ENCODE assay signal across 7 cellular contexts in the genomic region with DNA sequence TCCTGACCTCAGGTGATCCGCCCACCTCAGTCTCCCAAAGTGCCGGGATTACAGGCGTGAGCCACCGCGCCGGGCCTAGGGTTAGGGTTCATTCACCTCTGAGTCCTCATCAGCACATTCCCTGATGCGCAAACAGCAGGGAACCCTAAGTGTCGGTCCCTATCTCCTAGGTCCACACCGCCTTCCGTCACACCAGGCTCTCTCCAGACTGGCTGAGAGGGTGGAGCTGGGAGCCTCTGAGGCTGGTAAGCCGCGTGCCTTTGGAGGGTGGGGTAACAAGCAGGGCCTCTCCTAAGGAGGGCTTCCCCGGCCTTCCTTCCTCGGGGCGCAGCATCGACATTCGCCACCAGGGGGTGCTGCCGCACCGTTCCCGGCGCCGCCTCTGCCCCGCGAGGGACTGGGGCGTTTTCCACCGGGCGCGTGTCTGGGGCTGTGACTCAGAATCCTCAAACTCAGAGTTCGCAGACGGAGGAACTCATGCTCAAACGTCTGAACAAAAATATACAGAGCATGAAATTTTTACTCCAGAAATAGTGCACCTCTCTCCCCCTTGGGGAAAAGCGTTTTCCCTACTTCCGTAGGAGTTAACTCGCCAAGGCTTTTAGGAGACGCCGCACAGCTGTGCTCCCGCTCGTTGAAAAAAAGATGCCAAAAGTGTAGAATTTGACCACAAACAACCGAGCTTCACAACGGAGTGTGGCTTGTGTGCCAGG.
DNase-seq lines count a peak whose midpoint lies in the region; ATAC-seq and TF ChIP-seq lines count a peak whose summit lies in the region.

No MANE protein-coding gene starts in this region.

- peak overlapping the region; percentile 53 for H3K4me3 Mint-ChIP-seq in WTC11

- H3K4me1 Mint-ChIP-seq in WTC11 = peaks cover 16% of the 10 kb centered on the region

- in situ Hi-C loops in GM13976 (cut with MboI; ENCODE audit: low sequenced_read_pairs, unreplicated experiment) = no loop called here

- TF ChIP-seq POLR2A in spleen (IDR thresholded peaks at IDR 0.05) = no peak

- no peak overlapping the region for H3K27ac Mint-ChIP-seq in WTC11

- peaks cover 8 to 13% (median 11%) of the 10 kb centered on the region in 6 donors for H3K4me1 ChIP-seq in spleen

- 13 to 16% (median 14%) methylated on average over 31 to 40 of the region's 40 CpGs for whole genome bisulfite sequencing in spleen, 5 donors

- H3K27me3 ChIP-seq in spleen (replicated peaks in 1 of 7) = peaks cover 0 to 83% (median 9%) of the 10 kb centered on the region in 7 donors

- intact Hi-C loops in spleen (cut with DNase I; ENCODE audit: low total_unique reads) = no loop called here

- no peaks in the 10 kb centered on the region for H3K9me3 ChIP-seq in spleen

- no peak overlapping the region for H3K27ac ChIP-seq in spleen

- H3K27me3 Mint-ChIP-seq in WTC11 (ENCODE audit: low read depth) = peaks cover 64% of the 10 kb centered on the region

- DNase-seq in GM13976 (ENCODE audit: low spot score) (peak; percentile 89), NCI-H2171 (lab: John Stamatoyannopoulos, UW) (peak; percentile 58), WTC11 (ENCODE audit: low spot score) (peak; percentile 90), cardiac fibroblast (ENCODE audit: low read depth in 2 of 2) (peak; percentile 91 to 96), inferior parietal cortex (ENCODE audit: extremely low spot score) (peak; percentile 84), spleen (peak; percentile 94)

- POLR2A ChIA-PET in WTC11 (lab: Charles Lee) = interaction anchor here (0.6 to 1.0 kb wide), 2 partner anchors 133 to 184 kb away, joined by 3 read pairs; no protein-coding TSS in a partner anchor

- peak; percentile 95 for TF ChIP-seq CTCF in GM13976 (IDR thresholded peaks at IDR 0.05; ENCODE audit: borderline replicate concordance, control extremely low read depth, extremely low read depth, insufficient read depth, missing control alignments)
- peak; percentile 94 for TF ChIP-seq CTCF in WTC11 (IDR thresholded peaks at IDR 0.05)
- peak; percentile 97 for TF ChIP-seq CTCF in cardiac fibroblast (IDR thresholded peaks at IDR 0.05; ENCODE audit: low read depth, low read length)
- TF ChIP-seq CTCF in spleen (IDR thresholded peaks at IDR 0.05 in 8 of 11, conservative IDR thresholded peaks at IDR 0.05 in 3 of 11) = peak; percentile 77 to 98 (median 95)

- H3K9me3 Mint-ChIP-seq in WTC11 = no peaks in the 10 kb centered on the region

- peak; percentile 91 for ATAC-seq in HG02678 (IDR thresholded peaks at IDR 0.05; ENCODE audit: unreplicated experiment)
- peak; percentile 92 for ATAC-seq in WTC11

- H3K4me3 ChIP-seq in cardiac fibroblast (replicated peaks in 1 of 2; ENCODE audit: low read depth in 2 of 2, low read length in 2 of 2) (peak overlapping the region; percentile 0 to 10), spleen (peak overlapping the region in 4 of 8 donors; percentile 1 to 46 (median 21))

- H3K36me3 Mint-ChIP-seq in WTC11 = no peaks in the 10 kb centered on the region

- CTCF ChIA-PET in WTC11 (lab: Charles Lee) = interaction anchor here (0.5 to 4.8 kb wide), 45 partner anchors 8 to 754 kb away, joined by 3 to 46 read pairs (median 4); a partner anchor contains a TSS

- H3K36me3 ChIP-seq in spleen = no peaks in the 10 kb centered on the region

TF ChIP-seq in WTC11, 78 proteins besides CTCF, POLR2A, EP300 and RAD21 (continues in another document):
- TF ChIP-seq, protein P1, sequence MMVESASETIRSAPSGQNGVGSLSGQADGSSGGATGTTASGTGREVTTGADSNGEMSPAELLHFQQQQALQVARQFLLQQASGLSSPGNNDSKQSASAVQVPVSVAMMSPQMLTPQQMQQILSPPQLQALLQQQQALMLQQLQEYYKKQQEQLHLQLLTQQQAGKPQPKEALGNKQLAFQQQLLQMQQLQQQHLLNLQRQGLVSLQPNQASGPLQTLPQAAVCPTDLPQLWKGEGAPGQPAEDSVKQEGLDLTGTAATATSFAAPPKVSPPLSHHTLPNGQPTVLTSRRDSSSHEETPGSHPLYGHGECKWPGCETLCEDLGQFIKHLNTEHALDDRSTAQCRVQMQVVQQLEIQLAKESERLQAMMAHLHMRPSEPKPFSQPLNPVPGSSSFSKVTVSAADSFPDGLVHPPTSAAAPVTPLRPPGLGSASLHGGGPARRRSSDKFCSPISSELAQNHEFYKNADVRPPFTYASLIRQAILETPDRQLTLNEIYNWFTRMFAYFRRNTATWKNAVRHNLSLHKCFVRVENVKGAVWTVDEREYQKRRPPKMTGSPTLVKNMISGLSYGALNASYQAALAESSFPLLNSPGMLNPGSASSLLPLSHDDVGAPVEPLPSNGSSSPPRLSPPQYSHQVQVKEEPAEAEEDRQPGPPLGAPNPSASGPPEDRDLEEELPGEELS (CRISPR knock-in tag; IDR thresholded peaks at IDR 0.05) = no peak
- TF ChIP-seq, protein P2, sequence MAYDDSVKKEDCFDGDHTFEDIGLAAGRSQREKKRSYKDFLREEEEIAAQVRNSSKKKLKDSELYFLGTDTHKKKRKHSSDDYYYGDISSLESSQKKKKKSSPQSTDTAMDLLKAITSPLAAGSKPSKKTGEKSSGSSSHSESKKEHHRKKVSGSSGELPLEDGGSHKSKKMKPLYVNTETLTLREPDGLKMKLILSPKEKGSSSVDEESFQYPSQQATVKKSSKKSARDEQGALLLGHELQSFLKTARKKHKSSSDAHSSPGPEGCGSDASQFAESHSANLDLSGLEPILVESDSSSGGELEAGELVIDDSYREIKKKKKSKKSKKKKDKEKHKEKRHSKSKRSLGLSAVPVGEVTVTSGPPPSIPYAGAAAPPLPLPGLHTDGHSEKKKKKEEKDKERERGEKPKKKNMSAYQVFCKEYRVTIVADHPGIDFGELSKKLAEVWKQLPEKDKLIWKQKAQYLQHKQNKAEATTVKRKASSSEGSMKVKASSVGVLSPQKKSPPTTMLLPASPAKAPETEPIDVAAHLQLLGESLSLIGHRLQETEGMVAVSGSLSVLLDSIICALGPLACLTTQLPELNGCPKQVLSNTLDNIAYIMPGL (CRISPR knock-in tag; IDR thresholded peaks at IDR 0.05) = 0 out of 2 replicates have a peak, but pooled peaks have one; percentile 55
- TF ChIP-seq, protein P3, sequence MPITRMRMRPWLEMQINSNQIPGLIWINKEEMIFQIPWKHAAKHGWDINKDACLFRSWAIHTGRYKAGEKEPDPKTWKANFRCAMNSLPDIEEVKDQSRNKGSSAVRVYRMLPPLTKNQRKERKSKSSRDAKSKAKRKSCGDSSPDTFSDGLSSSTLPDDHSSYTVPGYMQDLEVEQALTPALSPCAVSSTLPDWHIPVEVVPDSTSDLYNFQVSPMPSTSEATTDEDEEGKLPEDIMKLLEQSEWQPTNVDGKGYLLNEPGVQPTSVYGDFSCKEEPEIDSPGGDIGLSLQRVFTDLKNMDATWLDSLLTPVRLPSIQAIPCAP (CRISPR knock-in tag; IDR thresholded peaks at IDR 0.05) = no peak
- TF ChIP-seq HMGA2 (CRISPR knock-in tag; IDR thresholded peaks at IDR 0.05) (no peak), SOX15 (CRISPR knock-in tag; IDR thresholded peaks at IDR 0.05) (no peak), ETV6 (CRISPR knock-in tag; IDR thresholded peaks at IDR 0.05) (0 out of 2 replicates have a peak, but pooled peaks have one; percentile 4), NFE2L1 (CRISPR knock-in tag; IDR thresholded peaks at IDR 0.05) (no peak), ZNF423 (CRISPR knock-in tag; IDR thresholded peaks at IDR 0.05) (peak; percentile 61; the same call in 1 of the 2 replicates), ELF4 (CRISPR knock-in tag; IDR thresholded peaks at IDR 0.05; ENCODE audit: low read depth) (no peak), CBFB (CRISPR knock-in tag; IDR thresholded peaks at IDR 0.05; ENCODE audit: low read depth) (no peak), GABPB1 (CRISPR knock-in tag; IDR thresholded peaks at IDR 0.05) (peak; percentile 72; the same call in 1 of the 2 replicates)
- TF ChIP-seq, protein P4, sequence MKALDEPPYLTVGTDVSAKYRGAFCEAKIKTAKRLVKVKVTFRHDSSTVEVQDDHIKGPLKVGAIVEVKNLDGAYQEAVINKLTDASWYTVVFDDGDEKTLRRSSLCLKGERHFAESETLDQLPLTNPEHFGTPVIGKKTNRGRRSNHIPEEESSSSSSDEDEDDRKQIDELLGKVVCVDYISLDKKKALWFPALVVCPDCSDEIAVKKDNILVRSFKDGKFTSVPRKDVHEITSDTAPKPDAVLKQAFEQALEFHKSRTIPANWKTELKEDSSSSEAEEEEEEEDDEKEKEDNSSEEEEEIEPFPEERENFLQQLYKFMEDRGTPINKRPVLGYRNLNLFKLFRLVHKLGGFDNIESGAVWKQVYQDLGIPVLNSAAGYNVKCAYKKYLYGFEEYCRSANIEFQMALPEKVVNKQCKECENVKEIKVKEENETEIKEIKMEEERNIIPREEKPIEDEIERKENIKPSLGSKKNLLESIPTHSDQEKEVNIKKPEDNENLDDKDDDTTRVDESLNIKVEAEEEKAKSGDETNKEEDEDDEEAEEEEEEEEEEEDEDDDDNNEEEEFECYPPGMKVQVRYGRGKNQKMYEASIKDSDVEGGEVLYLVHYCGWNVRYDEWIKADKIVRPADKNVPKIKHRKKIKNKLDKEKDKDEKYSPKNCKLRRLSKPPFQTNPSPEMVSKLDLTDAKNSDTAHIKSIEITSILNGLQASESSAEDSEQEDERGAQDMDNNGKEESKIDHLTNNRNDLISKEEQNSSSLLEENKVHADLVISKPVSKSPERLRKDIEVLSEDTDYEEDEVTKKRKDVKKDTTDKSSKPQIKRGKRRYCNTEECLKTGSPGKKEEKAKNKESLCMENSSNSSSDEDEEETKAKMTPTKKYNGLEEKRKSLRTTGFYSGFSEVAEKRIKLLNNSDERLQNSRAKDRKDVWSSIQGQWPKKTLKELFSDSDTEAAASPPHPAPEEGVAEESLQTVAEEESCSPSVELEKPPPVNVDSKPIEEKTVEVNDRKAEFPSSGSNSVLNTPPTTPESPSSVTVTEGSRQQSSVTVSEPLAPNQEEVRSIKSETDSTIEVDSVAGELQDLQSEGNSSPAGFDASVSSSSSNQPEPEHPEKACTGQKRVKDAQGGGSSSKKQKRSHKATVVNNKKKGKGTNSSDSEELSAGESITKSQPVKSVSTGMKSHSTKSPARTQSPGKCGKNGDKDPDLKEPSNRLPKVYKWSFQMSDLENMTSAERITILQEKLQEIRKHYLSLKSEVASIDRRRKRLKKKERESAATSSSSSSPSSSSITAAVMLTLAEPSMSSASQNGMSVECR (CRISPR knock-in tag; IDR thresholded peaks at IDR 0.05; ENCODE audit: borderline replicate concordance) = no peak
- TF ChIP-seq, protein P5, sequence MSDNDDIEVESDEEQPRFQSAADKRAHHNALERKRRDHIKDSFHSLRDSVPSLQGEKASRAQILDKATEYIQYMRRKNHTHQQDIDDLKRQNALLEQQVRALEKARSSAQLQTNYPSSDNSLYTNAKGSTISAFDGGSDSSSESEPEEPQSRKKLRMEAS (CRISPR knock-in tag; IDR thresholded peaks at IDR 0.05) = peak; percentile 79; the same call in 1 of the 2 replicates
